ENCODE assay signal across 1 cellular context in the genomic region with DNA sequence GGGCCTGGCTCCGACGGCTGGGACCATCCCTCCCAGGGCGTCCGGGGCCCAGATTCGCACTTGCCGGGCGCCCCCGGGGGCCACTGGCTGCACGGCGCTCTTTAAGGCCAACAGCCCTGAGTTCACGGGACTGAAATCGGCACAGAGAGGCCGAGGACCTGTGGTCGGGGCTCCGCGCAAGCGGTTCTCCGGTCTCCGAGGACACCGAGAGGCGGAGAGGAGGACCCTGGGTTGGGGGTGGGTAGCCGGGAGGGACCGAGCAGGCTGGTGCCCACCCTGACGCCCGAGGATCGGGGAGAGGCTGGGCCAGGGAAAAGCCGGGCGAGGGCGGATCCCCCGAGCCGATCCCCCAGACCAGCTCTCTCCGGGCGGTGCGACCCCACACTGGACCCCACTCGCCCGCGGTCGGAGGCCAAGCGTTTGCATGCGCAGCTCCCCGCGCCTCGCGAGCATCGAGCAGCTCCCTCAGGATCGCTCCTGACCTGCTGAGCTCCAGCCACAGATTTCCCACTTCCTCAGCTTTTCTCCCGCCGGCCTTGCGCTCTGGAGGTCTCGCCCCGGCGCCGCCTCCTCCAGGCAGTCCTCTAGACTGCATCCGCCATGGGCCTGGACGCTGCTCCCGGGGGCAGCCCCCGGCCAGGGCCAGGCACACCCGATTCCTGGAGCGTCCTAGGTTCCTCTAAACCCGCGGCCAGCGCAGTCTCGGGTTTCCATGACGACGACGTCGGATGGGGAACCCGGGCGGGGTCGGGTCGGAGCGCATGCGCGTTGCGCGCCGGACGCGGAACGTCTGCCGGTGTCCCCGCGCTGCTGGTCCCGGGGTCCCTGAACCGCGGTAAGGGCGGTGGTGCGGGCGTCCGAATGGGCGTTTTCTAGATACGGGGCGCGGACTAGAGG.
TF ChIP-seq lines count a peak whose summit lies in the region.

No MANE protein-coding gene starts in this region.

TF ChIP-seq in HEK293, 187 proteins besides CTCF, POLR2A, EP300 and RAD21 (continued from another document and continues in another):
- no peak for TF ChIP-seq ZNF639 (tag by site-specific recombination; IDR thresholded peaks at IDR 0.05)
- TF ChIP-seq MYNN (tag by site-specific recombination; IDR thresholded peaks at IDR 0.05; ENCODE audit: borderline replicate concordance), result peak; percentile 55; the same call in 1 of the 2 replicates
- 0 out of 2 replicates have a peak, but pooled peaks have one; percentile 7 for TF ChIP-seq SP2 (tag by site-specific recombination; IDR thresholded peaks at IDR 0.05)
- no peak for TF ChIP-seq BCL6B (tag by site-specific recombination; IDR thresholded peaks at IDR 0.05)
- TF ChIP-seq, protein P1, sequence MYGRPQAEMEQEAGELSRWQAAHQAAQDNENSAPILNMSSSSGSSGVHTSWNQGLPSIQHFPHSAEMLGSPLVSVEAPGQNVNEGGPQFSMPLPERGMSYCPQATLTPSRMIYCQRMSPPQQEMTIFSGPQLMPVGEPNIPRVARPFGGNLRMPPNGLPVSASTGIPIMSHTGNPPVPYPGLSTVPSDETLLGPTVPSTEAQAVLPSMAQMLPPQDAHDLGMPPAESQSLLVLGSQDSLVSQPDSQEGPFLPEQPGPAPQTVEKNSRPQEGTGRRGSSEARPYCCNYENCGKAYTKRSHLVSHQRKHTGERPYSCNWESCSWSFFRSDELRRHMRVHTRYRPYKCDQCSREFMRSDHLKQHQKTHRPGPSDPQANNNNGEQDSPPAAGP (tag by site-specific recombination; IDR thresholded peaks at IDR 0.05), result peak; percentile 75; the same call in 1 of the 2 replicates
- TF ChIP-seq ZNF510 (tag by site-specific recombination; IDR thresholded peaks at IDR 0.05; ENCODE audit: insufficient replicate concordance), result no peak
- no peak for TF ChIP-seq ZNF140 (tag by site-specific recombination; IDR thresholded peaks at IDR 0.05)
- TF ChIP-seq PBX3 (CRISPR knock-in tag; IDR thresholded peaks at IDR 0.05), result 0 out of 2 replicates have a peak, but pooled peaks have one; percentile 31
- TF ChIP-seq ZNF792 (tag by site-specific recombination; IDR thresholded peaks at IDR 0.05), result no peak
- TF ChIP-seq ZFP3 (tag by site-specific recombination; IDR thresholded peaks at IDR 0.05; ENCODE audit: low read depth), result no peak
- 0 out of 2 replicates have a peak, but pooled peaks have one; percentile 53 for TF ChIP-seq BCL11A (tag by site-specific recombination; IDR thresholded peaks at IDR 0.05; ENCODE audit: low read depth)
- TF ChIP-seq ZFP69B (tag by site-specific recombination; IDR thresholded peaks at IDR 0.05), result no peak
- TF ChIP-seq ZIC2 (tag by site-specific recombination; IDR thresholded peaks at IDR 0.05), result no peak
- no peak for TF ChIP-seq MZF1 (tag by site-specific recombination; IDR thresholded peaks at IDR 0.05; ENCODE audit: borderline replicate concordance)
- TF ChIP-seq RBAK (tag by site-specific recombination; IDR thresholded peaks at IDR 0.05), result no peak
- TF ChIP-seq ZNF677 (tag by site-specific recombination; IDR thresholded peaks at IDR 0.05), result no peak
- TF ChIP-seq ZBTB8A (tag by site-specific recombination; IDR thresholded peaks at IDR 0.05), result peak; percentile 50; the same call in 1 of the 2 replicates
- TF ChIP-seq ZNF549 (tag by site-specific recombination; IDR thresholded peaks at IDR 0.05), result no peak
- no peak for TF ChIP-seq ZBTB10 (tag by site-specific recombination; IDR thresholded peaks at IDR 0.05)
- TF ChIP-seq ZBTB48 (tag by site-specific recombination; IDR thresholded peaks at IDR 0.05), result no peak
- TF ChIP-seq REPIN1 (tag by site-specific recombination; IDR thresholded peaks at IDR 0.05; ENCODE audit: low read depth), result no peak
- no peak for TF ChIP-seq ZNF624 (tag by site-specific recombination; IDR thresholded peaks at IDR 0.05)
- TF ChIP-seq OSR2 (tag by site-specific recombination; IDR thresholded peaks at IDR 0.05), result no peak
- no peak for TF ChIP-seq ZNF530 (tag by site-specific recombination; IDR thresholded peaks at IDR 0.05; ENCODE audit: low read depth)
- no peak for TF ChIP-seq ZNF239 (tag by site-specific recombination; IDR thresholded peaks at IDR 0.05)
- no peak for TF ChIP-seq ZNF529 (tag by site-specific recombination; IDR thresholded peaks at IDR 0.05; ENCODE audit: insufficient replicate concordance)
- TF ChIP-seq EGR2 (tag by site-specific recombination; IDR thresholded peaks at IDR 0.05; ENCODE audit: low read depth), result no peak
- TF ChIP-seq, protein P2, sequence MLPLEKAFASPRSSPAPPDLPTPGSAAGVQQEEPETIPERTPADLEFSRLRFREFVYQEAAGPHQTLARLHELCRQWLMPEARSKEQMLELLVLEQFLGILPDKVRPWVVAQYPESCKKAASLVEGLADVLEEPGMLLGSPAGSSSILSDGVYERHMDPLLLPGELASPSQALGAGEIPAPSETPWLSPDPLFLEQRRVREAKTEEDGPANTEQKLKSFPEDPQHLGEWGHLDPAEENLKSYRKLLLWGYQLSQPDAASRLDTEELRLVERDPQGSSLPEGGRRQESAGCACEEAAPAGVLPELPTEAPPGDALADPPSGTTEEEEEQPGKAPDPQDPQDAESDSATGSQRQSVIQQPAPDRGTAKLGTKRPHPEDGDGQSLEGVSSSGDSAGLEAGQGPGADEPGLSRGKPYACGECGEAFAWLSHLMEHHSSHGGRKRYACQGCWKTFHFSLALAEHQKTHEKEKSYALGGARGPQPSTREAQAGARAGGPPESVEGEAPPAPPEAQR (tag by site-specific recombination; IDR thresholded peaks at IDR 0.05), result no peak
- TF ChIP-seq, protein P3, sequence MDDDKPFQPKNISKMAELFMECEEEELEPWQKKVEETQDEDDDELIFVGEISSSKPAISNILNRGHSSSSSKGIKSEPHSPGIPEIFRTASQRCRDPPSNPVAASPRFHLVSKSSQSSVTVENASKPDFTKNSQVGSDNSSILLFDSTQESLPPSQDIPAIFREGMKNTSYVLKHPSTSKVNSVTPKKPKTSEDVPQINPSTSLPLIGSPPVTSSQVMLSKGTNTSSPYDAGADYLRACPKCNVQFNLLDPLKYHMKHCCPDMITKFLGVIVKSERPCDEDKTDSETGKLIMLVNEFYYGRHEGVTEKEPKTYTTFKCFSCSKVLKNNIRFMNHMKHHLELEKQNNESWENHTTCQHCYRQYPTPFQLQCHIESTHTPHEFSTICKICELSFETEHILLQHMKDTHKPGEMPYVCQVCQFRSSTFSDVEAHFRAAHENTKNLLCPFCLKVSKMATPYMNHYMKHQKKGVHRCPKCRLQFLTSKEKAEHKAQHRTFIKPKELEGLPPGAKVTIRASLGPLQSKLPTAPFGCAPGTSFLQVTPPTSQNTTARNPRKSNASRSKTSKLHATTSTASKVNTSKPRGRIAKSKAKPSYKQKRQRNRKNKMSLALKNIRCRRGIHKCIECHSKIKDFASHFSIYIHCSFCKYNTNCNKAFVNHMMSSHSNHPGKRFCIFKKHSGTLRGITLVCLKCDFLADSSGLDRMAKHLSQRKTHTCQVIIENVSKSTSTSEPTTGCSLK (tag by site-specific recombination; IDR thresholded peaks at IDR 0.05), result no peak
- TF ChIP-seq ZBTB21 (tag by site-specific recombination; IDR thresholded peaks at IDR 0.05), result no peak
- no peak for TF ChIP-seq ZSCAN4 (tag by site-specific recombination; IDR thresholded peaks at IDR 0.05)
- no peak for TF ChIP-seq ZNF221 (tag by site-specific recombination; IDR thresholded peaks at IDR 0.05; ENCODE audit: borderline replicate concordance)
- no peak for TF ChIP-seq ZNF248 (tag by site-specific recombination; IDR thresholded peaks at IDR 0.05)
- no peak for TF ChIP-seq GLIS1 (tag by site-specific recombination; IDR thresholded peaks at IDR 0.05)
- no peak for TF ChIP-seq ZNF19 (tag by site-specific recombination; IDR thresholded peaks at IDR 0.05; ENCODE audit: low read depth)
- TF ChIP-seq ZNF211 (tag by site-specific recombination; IDR thresholded peaks at IDR 0.05; ENCODE audit: low read depth), result no peak
- TF ChIP-seq ZNF350 (tag by site-specific recombination; IDR thresholded peaks at IDR 0.05), result no peak
- TF ChIP-seq ZNF18 (tag by site-specific recombination; IDR thresholded peaks at IDR 0.05), result no peak
- no peak for TF ChIP-seq ZNF600 (tag by site-specific recombination; IDR thresholded peaks at IDR 0.05)
- no peak for TF ChIP-seq ZNF548 (tag by site-specific recombination; IDR thresholded peaks at IDR 0.05)
- TF ChIP-seq, protein P4, sequence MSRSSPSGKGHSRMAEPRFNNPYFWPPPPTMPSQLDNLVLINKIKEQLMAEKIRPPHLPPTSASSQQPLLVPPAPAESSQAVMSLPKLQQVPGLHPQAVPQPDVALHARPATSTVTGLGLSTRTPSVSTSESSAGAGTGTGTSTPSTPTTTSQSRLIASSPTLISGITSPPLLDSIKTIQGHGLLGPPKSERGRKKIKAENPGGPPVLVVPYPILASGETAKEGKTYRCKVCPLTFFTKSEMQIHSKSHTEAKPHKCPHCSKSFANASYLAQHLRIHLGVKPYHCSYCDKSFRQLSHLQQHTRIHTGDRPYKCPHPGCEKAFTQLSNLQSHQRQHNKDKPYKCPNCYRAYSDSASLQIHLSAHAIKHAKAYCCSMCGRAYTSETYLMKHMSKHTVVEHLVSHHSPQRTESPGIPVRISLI (tag by site-specific recombination; IDR thresholded peaks at IDR 0.05), result no peak
- no peak for TF ChIP-seq ZBTB7A (tag by site-specific recombination; IDR thresholded peaks at IDR 0.05; ENCODE audit: low read depth)
- TF ChIP-seq HOXA7 (CRISPR knock-in tag; IDR thresholded peaks at IDR 0.05; ENCODE audit: borderline replicate concordance), result no peak
- no peak for TF ChIP-seq ZNF274 (IDR thresholded peaks at IDR 0.05; ENCODE audit: low read length)
- no peak for TF ChIP-seq ZNF274 (tag by site-specific recombination; IDR thresholded peaks at IDR 0.05; ENCODE audit: borderline replicate concordance)
- no peak for TF ChIP-seq ZNF843 (tag by site-specific recombination; IDR thresholded peaks at IDR 0.05)
- peak; percentile 13; the same call in 1 of the 2 replicates for TF ChIP-seq ZNF394 (tag by site-specific recombination; IDR thresholded peaks at IDR 0.05; ENCODE audit: borderline replicate concordance)
